In genomic region chr22:23068832-23069385, GRCh38 we compare ENCODE assay signal across 14 cellular contexts. TPM values are rescaled to one million over a fixed set of nuclear protein-coding genes. Genes with fewer than 3 reads are reported as not detected.
DNase-seq lines count a peak whose midpoint lies in the region; ATAC-seq, FAIRE-seq and TF ChIP-seq lines count a peak whose summit lies in the region.
"Had no signal": no experiment of that assay in that cellular context is flagged by ENCODE, and none has a peak within 500 bp of the region (broad histone marks: within the 10 kb centered on the region; RNA-seq: fewer than 3 reads in every experiment).

No MANE protein-coding gene starts in this region.

- FAIRE-seq in A549 (lab: Jason Lieb, UNC), result no peak

- H3K4me1 Mint-ChIP-seq in Caco-2 (ENCODE audit: low read depth, unreplicated experiment), result peaks cover 8% of the 10 kb centered on the region
- H3K4me1 Mint-ChIP-seq in natural killer cell, result peaks cover 13 to 26% of the 10 kb centered on the region in 2 donors

- H3K27ac Mint-ChIP-seq in Caco-2 (ENCODE audit: unreplicated experiment) (no peak overlapping the region), natural killer cell (peak overlapping the region; percentile 18 to 76)

- no TSS peak for BruUV-seq in Caco-2 (replicated peaks; lab: Mats Ljungman, UMichigan)

- no peaks in the 10 kb centered on the region for H3K36me3 ChIP-seq in Caco-2 (ENCODE audit: control insufficient read depth, insufficient read depth, low read length)
- H3K36me3 ChIP-seq in adrenal gland (replicated peaks in 1 of 2), result no peaks in the 10 kb centered on the region

- POLR2A ChIA-PET in A549 (lab: Yijun Ruan, JAX), result no interaction called here
- POLR2A ChIA-PET in Caco-2 (lab: Charles Lee), result no interaction called here

- TF ChIP-seq RAD21 in A549 (conservative IDR thresholded peaks at IDR 0.05 in 1 of 2, IDR thresholded peaks at IDR 0.05 in 1 of 2), result no peak

- peaks cover 4% of the 10 kb centered on the region for H3K27me3 ChIP-seq in Caco-2 (replicated peaks; ENCODE audit: control insufficient read depth, insufficient read depth, low read length)
- no peaks in the 10 kb centered on the region for H3K27me3 ChIP-seq in adrenal gland
- H3K27me3 ChIP-seq: esophagus muscularis mucosa had no signal

- TF ChIP-seq CTCF in A549 (IDR thresholded peaks at IDR 0.05) (no peak), Caco-2 (IDR thresholded peaks at IDR 0.05; ENCODE audit: insufficient read depth in 1 of 2, low read depth in 1 of 2, low read length in 1 of 2, severe bottlenecking in 1 of 2, unreplicated experiment in 1 of 2) (no peak), adrenal gland (IDR thresholded peaks at IDR 0.05) (no peak), natural killer cell (IDR thresholded peaks at IDR 0.05) (no peak)

- TF ChIP-seq POLR2A in A549 (IDR thresholded peaks at IDR 0.05; ENCODE audit: low read length), result no peak
- TF ChIP-seq POLR2A in adrenal gland (IDR thresholded peaks at IDR 0.05), result no peak

- TF ChIP-seq EP300 in A549 (IDR thresholded peaks at IDR 0.05), result no peak

- peak overlapping the region; percentile 89; the same call in 2 of the 3 replicates for H3K4me2 ChIP-seq in A549

- H3K27me3 Mint-ChIP-seq in Caco-2 (ENCODE audit: insufficient read depth, unreplicated experiment), result peaks cover 15% of the 10 kb centered on the region
- peaks cover 0 to 13% of the 10 kb centered on the region in 2 donors for H3K27me3 Mint-ChIP-seq in natural killer cell (ENCODE audit: low read depth in 2 of 2)

- DNase-seq in A549 (ENCODE audit: low read depth in 1 of 2, low spot score in 1 of 2), result no peak
- peak in 1 of 2 experiments; percentile 15 for DNase-seq in Caco-2
- peak in 6 of 7 donors; percentile 0 to 50 (median 10) for DNase-seq in adrenal gland
- DNase-seq in natural killer cell, result peak; percentile 6
- no peak for DNase-seq in NCI-H774 (lab: John Stamatoyannopoulos, UW)
- no peak for DNase-seq in stimulated activated CD4-positive, alpha-beta T cell treated with anti-CD3 and anti-CD28 coated beads, Interleukin-4, amount 100 ng/mL, for 4 hours
- DNase-seq in NAMALWA (ENCODE audit: low spot score), result no peak
- DNase-seq: central memory CD4-positive, alpha-beta T cell; HCEC 1CT; IMR-90; NCI-H187 treated with DMSO at 0.1 percent for 48 hours; stimulated activated CD4-positive, alpha-beta T cell treated with anti-CD3 and anti-CD28 coated beads, Interleukin-12 subunit alpha, Interleukin-12 subunit beta, amount 100 ng/mL, for 4 hours had no signal

- H3K27ac ChIP-seq in A549, result no peak overlapping the region
- no peak overlapping the region for H3K27ac ChIP-seq in adrenal gland

- no peak for ATAC-seq in A549
- ATAC-seq in natural killer cell, result no peak
- no peak for ATAC-seq in GM21825 (IDR thresholded peaks at IDR 0.05; ENCODE audit: unreplicated experiment)

- H3K9me3 ChIP-seq in A549, result no peaks in the 10 kb centered on the region
- no peaks in the 10 kb centered on the region for H3K9me3 ChIP-seq in Caco-2
- no peaks in the 10 kb centered on the region for H3K9me3 ChIP-seq in adrenal gland (replicated peaks in 1 of 3)
- H3K9me3 ChIP-seq: esophagus muscularis mucosa had no signal

- H3K36me3 Mint-ChIP-seq in Caco-2 (ENCODE audit: insufficient read depth, unreplicated experiment) (no peaks in the 10 kb centered on the region), natural killer cell (no peaks in the 10 kb centered on the region)

- H3K4me3 Mint-ChIP-seq in Caco-2 (ENCODE audit: unreplicated experiment) (peak overlapping the region; percentile 29), natural killer cell (peak overlapping the region; percentile 58)

- H3K4me3 ChIP-seq in A549 (no peak overlapping the region), Caco-2 (ENCODE audit: low read depth, low read length) (no peak overlapping the region), adrenal gland (no peak overlapping the region)

- H3K9me3 Mint-ChIP-seq in Caco-2 (ENCODE audit: unreplicated experiment) (no peaks in the 10 kb centered on the region), natural killer cell (no peaks in the 10 kb centered on the region)

- WGBS in A549 (ENCODE audit: missing lambda C conversion rate), result 75% methylated on average over 8 of the region's 8 CpGs
- 63 to 82% (median 82%) methylated on average over 3 to 8 of the region's 8 CpGs for WGBS in adrenal gland, 4 donors

- intact Hi-C loops in Caco-2 (cut with micrococcal nuclease; ENCODE audit: unreplicated experiment) (no loop called here), adrenal gland (cut with DNase I) (no loop called here), natural killer cell (cut with micrococcal nuclease) (no loop called here)

- H3K4me1 ChIP-seq in A549 (0 out of 3 replicates have a peak, but pooled peaks cover 7% of the 10 kb centered on the region), Caco-2 (peaks cover 10% of the 10 kb centered on the region; the same call in 1 of the 2 replicates), adrenal gland (replicated peaks in 1 of 2) (peaks cover 9 to 13% of the 10 kb centered on the region in 2 donors)

- CTCF ChIA-PET in A549 (lab: Yijun Ruan, JAX) (interaction anchor here (1.0 kb wide), 1 partner anchor 45 kb away, joined by 3 read pairs; no protein-coding TSS in a partner anchor), Caco-2 (lab: Charles Lee) (no interaction called here)

TF ChIP-seq in A549, 52 proteins besides CTCF, POLR2A, EP300 and RAD21:
- TF ChIP-seq FOSB (CRISPR knock-in tag; IDR thresholded peaks at IDR 0.05) (no peak), ZSCAN20 (CRISPR knock-in tag; IDR thresholded peaks at IDR 0.05) (no peak), MAFK (IDR thresholded peaks at IDR 0.05; ENCODE audit: partially characterized antibody) (no peak), USF2 (IDR thresholded peaks at IDR 0.05) (no peak), HOXB13 (CRISPR knock-in tag; IDR thresholded peaks at IDR 0.05; ENCODE audit: low read depth) (no peak), TP53 (CRISPR knock-in tag; IDR thresholded peaks at IDR 0.05) (no peak), TFCP2L1 (CRISPR knock-in tag; IDR thresholded peaks at IDR 0.05) (no peak)
TF ChIP-seq in A549: peak in this region for 0.

RNA-seq across cellular contexts. Expression of gene GNAZ, which starts 1.4 kb away (rescaled TPM):
- 1.9 and 2.0 TPM in 2 replicates for polyA plus RNA-seq in A549 (2011; rRNA removed)
- 2.9 and 3.6 TPM in 2 replicates for polyA plus RNA-seq in A549 (2012; cell fraction: cytosol; rRNA removed)
- polyA plus RNA-seq in A549 (2012; cell fraction: nucleus; rRNA removed), result 4.2 and 4.5 TPM in 2 replicates
- 1.9 to 2.5 TPM (median 2.1 TPM) in 3 replicates for polyA plus RNA-seq in A549 (2017; fragmentation: RNase III; extraction: RNeasy Plus Mini Kit Qiagen cat#74134 plus additional on column Dnase treatment)
- polyA minus RNA-seq in A549 (2011; rRNA and poly(A)+ RNA removed), result 2.9 and 3.5 TPM in 2 replicates
- total RNA-seq in Caco-2 (2022), result 0.48 and 0.95 TPM in 2 replicates
- total RNA-seq in adrenal gland, result 10 to 100 TPM in 4 of 8 donors, 1 to 10 TPM in 4; 6.3 to 70.8 (median 10.5) TPM
- polyA plus RNA-seq in adrenal gland, result 10 to 100 TPM in 1 of 3 donors, 1 to 10 TPM in 2; 3.7 to 14.4 (median 6.8) TPM
- 1 to 10 TPM; 4.5 to 7.5 (median 5.6) TPM for total RNA-seq in natural killer cell

Comparison
In these comparisons a context has a peak if more than half of its experiments do, and no peak if none do; other contexts are left out.
1. DNase-seq: peak in adrenal gland (6 of 7) and natural killer cell (single experiment); none in A549 (0 of 2), NCI-H774 (single experiment), stimulated activated CD4-positive, alpha-beta T cell treated with anti-CD3 and anti-CD28 coated beads, Interleukin-4, amount 100 ng/mL, for 4 hours (0 of 2) and NAMALWA (single experiment).